In the genomic region with DNA sequence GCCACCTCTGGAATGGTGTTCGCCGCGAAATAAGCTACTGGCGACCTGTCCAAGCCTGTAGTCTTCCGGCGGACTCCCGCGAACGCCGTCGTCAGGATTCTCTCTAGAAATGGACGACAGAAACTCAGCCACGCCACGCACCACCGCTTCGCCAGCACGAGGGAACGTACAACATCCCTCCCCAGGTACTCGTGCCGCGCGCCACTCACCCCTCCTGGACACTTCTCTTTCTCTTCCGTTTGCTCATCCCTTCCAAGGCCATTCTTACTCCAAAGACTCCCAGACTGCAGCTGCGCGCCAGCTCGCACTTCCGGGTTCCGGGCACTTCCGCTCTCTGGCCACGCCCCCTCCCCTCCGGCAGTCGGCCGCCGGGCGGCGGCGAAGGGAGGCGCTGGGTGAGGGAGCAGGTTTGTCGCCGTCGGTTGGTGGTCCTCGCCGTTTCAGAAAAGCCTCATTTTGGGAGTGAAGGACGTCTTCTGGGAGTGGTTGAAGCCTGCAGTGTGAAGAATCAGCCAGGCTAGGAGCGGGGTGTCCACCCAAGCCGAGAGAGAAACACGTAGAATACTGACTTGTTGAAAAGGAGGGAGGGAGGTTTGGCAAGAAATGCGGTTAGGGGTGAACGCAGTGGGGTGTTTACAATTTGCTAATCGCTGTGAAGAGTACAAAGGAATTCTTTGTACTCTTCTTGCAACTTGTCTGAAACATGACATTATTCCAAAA, we compare ENCODE assay signal across 1 cellular context.
TF ChIP-seq lines count a peak whose summit lies in the region.

A gene with protein sequence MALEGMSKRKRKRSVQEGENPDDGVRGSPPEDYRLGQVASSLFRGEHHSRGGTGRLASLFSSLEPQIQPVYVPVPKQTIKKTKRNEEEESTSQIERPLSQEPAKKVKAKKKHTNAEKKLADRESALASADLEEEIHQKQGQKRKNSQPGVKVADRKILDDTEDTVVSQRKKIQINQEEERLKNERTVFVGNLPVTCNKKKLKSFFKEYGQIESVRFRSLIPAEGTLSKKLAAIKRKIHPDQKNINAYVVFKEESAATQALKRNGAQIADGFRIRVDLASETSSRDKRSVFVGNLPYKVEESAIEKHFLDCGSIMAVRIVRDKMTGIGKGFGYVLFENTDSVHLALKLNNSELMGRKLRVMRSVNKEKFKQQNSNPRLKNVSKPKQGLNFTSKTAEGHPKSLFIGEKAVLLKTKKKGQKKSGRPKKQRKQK (minus strand): TSS at position 286 of the 720 bp plus-strand sequence. CDS start 24 bp downstream, at position 262.

TF ChIP-seq in SK-N-SH, 30 proteins besides CTCF, POLR2A, EP300 and RAD21 (continued from another document):
- TF ChIP-seq, protein P1, sequence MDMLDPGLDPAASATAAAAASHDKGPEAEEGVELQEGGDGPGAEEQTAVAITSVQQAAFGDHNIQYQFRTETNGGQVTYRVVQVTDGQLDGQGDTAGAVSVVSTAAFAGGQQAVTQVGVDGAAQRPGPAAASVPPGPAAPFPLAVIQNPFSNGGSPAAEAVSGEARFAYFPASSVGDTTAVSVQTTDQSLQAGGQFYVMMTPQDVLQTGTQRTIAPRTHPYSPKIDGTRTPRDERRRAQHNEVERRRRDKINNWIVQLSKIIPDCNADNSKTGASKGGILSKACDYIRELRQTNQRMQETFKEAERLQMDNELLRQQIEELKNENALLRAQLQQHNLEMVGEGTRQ (IDR thresholded peaks at IDR 0.05; ENCODE audit: borderline replicate concordance, low read depth, low read length) = no peak
- peak; percentile 99 for TF ChIP-seq ELF1 (IDR thresholded peaks at IDR 0.05)
- TF ChIP-seq SMC3 (IDR thresholded peaks at IDR 0.05; ENCODE audit: low read depth, low read length) = no peak
- TF ChIP-seq, protein P2, sequence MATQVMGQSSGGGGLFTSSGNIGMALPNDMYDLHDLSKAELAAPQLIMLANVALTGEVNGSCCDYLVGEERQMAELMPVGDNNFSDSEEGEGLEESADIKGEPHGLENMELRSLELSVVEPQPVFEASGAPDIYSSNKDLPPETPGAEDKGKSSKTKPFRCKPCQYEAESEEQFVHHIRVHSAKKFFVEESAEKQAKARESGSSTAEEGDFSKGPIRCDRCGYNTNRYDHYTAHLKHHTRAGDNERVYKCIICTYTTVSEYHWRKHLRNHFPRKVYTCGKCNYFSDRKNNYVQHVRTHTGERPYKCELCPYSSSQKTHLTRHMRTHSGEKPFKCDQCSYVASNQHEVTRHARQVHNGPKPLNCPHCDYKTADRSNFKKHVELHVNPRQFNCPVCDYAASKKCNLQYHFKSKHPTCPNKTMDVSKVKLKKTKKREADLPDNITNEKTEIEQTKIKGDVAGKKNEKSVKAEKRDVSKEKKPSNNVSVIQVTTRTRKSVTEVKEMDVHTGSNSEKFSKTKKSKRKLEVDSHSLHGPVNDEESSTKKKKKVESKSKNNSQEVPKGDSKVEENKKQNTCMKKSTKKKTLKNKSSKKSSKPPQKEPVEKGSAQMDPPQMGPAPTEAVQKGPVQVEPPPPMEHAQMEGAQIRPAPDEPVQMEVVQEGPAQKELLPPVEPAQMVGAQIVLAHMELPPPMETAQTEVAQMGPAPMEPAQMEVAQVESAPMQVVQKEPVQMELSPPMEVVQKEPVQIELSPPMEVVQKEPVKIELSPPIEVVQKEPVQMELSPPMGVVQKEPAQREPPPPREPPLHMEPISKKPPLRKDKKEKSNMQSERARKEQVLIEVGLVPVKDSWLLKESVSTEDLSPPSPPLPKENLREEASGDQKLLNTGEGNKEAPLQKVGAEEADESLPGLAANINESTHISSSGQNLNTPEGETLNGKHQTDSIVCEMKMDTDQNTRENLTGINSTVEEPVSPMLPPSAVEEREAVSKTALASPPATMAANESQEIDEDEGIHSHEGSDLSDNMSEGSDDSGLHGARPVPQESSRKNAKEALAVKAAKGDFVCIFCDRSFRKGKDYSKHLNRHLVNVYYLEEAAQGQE (IDR thresholded peaks at IDR 0.05; ENCODE audit: low read depth, low read length) = peak; percentile 64
- TF ChIP-seq, protein P3, sequence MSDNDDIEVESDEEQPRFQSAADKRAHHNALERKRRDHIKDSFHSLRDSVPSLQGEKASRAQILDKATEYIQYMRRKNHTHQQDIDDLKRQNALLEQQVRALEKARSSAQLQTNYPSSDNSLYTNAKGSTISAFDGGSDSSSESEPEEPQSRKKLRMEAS (IDR thresholded peaks at IDR 0.05; ENCODE audit: low read depth) = peak; percentile 79; the same call in 1 of the 2 replicates
- 0 out of 2 replicates have a peak, but pooled peaks have one; percentile 17 for TF ChIP-seq TCF12 (IDR thresholded peaks at IDR 0.05)
- TF ChIP-seq EZH2phosphoT487 (IDR thresholded peaks at IDR 0.05; ENCODE audit: borderline replicate concordance, low read depth) = no peak
- peak; percentile 63 for TF ChIP-seq CHD2 (IDR thresholded peaks at IDR 0.05; ENCODE audit: low read length, partially characterized antibody)
- peak; percentile 89 for TF ChIP-seq GABPA (IDR thresholded peaks at IDR 0.05; ENCODE audit: low read depth)
- TF ChIP-seq TAF1 (IDR thresholded peaks at IDR 0.05; ENCODE audit: borderline replicate concordance, low read depth, low read length) = peak; percentile 99
- no peak for TF ChIP-seq RXRA (IDR thresholded peaks at IDR 0.05; ENCODE audit: borderline replicate concordance, low read depth)
- TF ChIP-seq SIN3A (IDR thresholded peaks at IDR 0.05; ENCODE audit: borderline replicate concordance, low read depth, low read length) = peak; percentile 48; the same call in 1 of the 2 replicates
- TF ChIP-seq GATA2 (CRISPR knock-in tag; IDR thresholded peaks at IDR 0.05) = no peak
